In the genomic region with DNA sequence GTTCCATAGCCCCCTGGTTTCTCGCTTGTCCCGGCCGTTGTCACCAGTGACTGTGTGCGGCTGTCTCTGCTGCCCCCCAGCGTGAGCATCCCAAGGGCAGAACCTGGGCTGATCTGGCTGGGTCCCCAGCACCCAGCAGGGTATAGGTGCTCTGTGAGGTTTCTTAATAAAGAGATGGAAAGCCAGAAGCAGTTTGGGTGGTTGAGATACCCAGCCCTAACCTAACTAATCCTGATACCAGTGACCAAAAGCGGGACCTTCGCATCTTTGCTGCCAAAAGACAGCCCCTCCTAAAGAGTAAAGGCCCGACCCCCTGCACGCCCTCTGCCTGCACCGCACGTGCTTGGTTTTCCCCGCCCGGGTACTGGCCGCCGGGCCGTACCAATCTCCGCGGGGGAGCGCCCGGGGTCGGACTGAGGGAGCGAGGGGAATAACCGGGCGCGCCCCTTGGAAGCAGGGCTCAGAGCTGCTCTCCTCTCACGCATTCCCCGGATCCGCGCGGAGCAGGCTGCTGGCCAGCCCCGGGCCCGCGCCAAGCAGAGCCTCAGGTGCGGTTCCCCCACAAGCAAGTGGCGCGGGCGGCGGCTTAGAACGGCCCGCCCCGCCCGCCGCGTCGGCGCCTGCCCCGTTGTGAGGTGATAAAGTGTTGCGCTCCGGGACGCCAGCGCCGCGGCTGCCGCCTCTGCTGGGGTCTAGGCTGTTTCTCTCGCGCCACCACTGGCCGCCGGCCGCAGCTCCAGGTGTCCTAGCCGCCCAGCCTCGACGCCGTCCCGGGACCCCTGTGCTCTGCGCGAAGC, we compare ENCODE assay signal across 8 cellular contexts. TPM values are rescaled to one million over a fixed set of nuclear protein-coding genes. Genes with fewer than 3 reads are reported as not detected.
DNase-seq lines count a peak whose midpoint lies in the region; ATAC-seq, FAIRE-seq and TF ChIP-seq lines count a peak whose summit lies in the region.

A gene with protein sequence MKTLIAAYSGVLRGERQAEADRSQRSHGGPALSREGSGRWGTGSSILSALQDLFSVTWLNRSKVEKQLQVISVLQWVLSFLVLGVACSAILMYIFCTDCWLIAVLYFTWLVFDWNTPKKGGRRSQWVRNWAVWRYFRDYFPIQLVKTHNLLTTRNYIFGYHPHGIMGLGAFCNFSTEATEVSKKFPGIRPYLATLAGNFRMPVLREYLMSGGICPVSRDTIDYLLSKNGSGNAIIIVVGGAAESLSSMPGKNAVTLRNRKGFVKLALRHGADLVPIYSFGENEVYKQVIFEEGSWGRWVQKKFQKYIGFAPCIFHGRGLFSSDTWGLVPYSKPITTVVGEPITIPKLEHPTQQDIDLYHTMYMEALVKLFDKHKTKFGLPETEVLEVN (plus strand): TSS at position 667 of the 797 bp plus-strand sequence. CDS start 214 bp downstream, outside the sequence.

- TF ChIP-seq CTCF in choroid plexus epithelial cell (conservative IDR thresholded peaks at IDR 0.05; ENCODE audit: low read depth, low read length), result no peak
- peak; percentile 95 for TF ChIP-seq CTCF in HepG2 (CRISPR knock-in tag; IDR thresholded peaks at IDR 0.05)

- in situ Hi-C loops in HepG2 (cut with HindIII; ENCODE audit: extremely low pct_ligation_motif_present, low pct_unique_long_range_greater_than_20kb), result loop anchor here (5.0 kb wide), 2 partner anchors 51 to 171 kb away; a partner anchor contains a TSS

- DNase-seq in Ammon's horn (ENCODE audit: low spot score), result peak; percentile 68
- DNase-seq in GM19238 (ENCODE audit: insufficient read length, low spot score), result peak; percentile 83
- peak; percentile 42 for DNase-seq in NCI-H460 (ENCODE audit: extremely low read depth, low read depth)
- DNase-seq in activated CD4-positive, alpha-beta T cell treated with anti-CD3 and anti-CD28 coated beads for 24 hours (ENCODE audit: low read depth in 2 of 2), result peak; percentile 54 to 60
- DNase-seq in choroid plexus epithelial cell (ENCODE audit: low read depth), result peak; percentile 69
- peak; percentile 84 for DNase-seq in HepG2 (ENCODE audit: low spot score)
- peak; percentile 66 to 75 for DNase-seq in stimulated activated CD4-positive, alpha-beta T cell treated with anti-CD3 and anti-CD28 coated beads, Interleukin-4, amount 100 ng/mL, for 4 hours

- ATAC-seq in HG03439 (IDR thresholded peaks at IDR 0.05; ENCODE audit: unreplicated experiment) (peak; percentile 69), HepG2 (peak; percentile 90)

- H3K27ac ChIP-seq in HepG2 (ENCODE audit: extremely low read length, insufficient read depth, low read length), result peak within 1 kb of the TSS; percentile 90

- BruUV-seq in HepG2 (replicated peaks; lab: Mats Ljungman, UMichigan), result no TSS peak

- TF ChIP-seq RAD21 in HepG2 (CRISPR knock-in tag; IDR thresholded peaks at IDR 0.05), result peak; percentile 93

- peak; percentile 61 to 83 for TF ChIP-seq POLR2A in HepG2 (IDR thresholded peaks at IDR 0.05; ENCODE audit: insufficient read depth in 1 of 2, low read depth in 2 of 2, low read length in 2 of 2)

- no peak within 1 kb of the TSS for H2AFZ ChIP-seq in HepG2 (ENCODE audit: low read length)

- H3K9me3 ChIP-seq in HepG2 (ENCODE audit: low read length), result no peaks in the 10 kb centered on the region

- no peaks in the 10 kb centered on the region for H4K20me1 ChIP-seq in HepG2 (ENCODE audit: insufficient read depth, low read length)

- H3K4me3 ChIP-seq in choroid plexus epithelial cell (ENCODE audit: low read depth, low read length) (peak within 1 kb of the TSS; percentile 54), HepG2 (replicated peaks in 1 of 3; ENCODE audit: insufficient read depth in 1 of 3, low read depth in 2 of 3, low read length in 3 of 3) (peak within 1 kb of the TSS; percentile 74 to 81 (median 80))

- H3K4me1 ChIP-seq in HepG2 (ENCODE audit: insufficient read depth, low read length), result peaks cover 73% of the 10 kb centered on the region

- intact Hi-C loops in HepG2 (cut with micrococcal nuclease; ENCODE audit: unreplicated experiment), result loop anchor here (1.0 to 5.0 kb wide), 5 partner anchors 16 to 222 kb away; no protein-coding TSS in a partner anchor

- no peaks in the 10 kb centered on the region for H3K36me3 ChIP-seq in HepG2 (replicated peaks in 1 of 2; ENCODE audit: control insufficient read depth in 1 of 2, insufficient read depth in 2 of 2, low read length in 2 of 2)

- peaks cover 35% of the 10 kb centered on the region for H3K79me2 ChIP-seq in HepG2 (ENCODE audit: insufficient read depth, low read length)

- H3K4me2 ChIP-seq in HepG2 (ENCODE audit: low read depth, low read length), result peak within 1 kb of the TSS; percentile 95

- CTCF ChIA-PET in HepG2 (lab: Yijun Ruan, JAX; ENCODE audit: low intra/inter-chr PET ratio, low total read pairs), result interaction anchor here (0.7 to 3.6 kb wide), 6 partner anchors 35 to 220 kb away, joined by 3 to 38 read pairs (median 6); no protein-coding TSS in a partner anchor

- H3K9ac ChIP-seq in HepG2 (ENCODE audit: insufficient read depth, low read depth, low read length), result peak within 1 kb of the TSS; percentile 85

- WGBS in HepG2 (ENCODE audit: low lambda C conversion rate), result 0% methylated on average over 7 of the region's 66 CpGs

- H3K27me3 ChIP-seq in HepG2 (ENCODE audit: control insufficient read depth in 1 of 2, insufficient read depth in 2 of 2, low read length in 2 of 2), result no peaks in the 10 kb centered on the region

- POLR2A ChIA-PET in HepG2 (lab: Yijun Ruan, JAX), result interaction anchor here (1.0 to 4.1 kb wide), 6 partner anchors 9 to 47 kb away, joined by 4 to 62 read pairs (median 10); no protein-coding TSS in a partner anchor

- FAIRE-seq in HepG2 (lab: Jason Lieb, UNC), result peak; percentile 66

- TF ChIP-seq EP300 in HepG2 (IDR thresholded peaks at IDR 0.05; ENCODE audit: low read depth in 2 of 2, low read length in 2 of 2) (peak; percentile 23; a peak in 2 of 4 replicates), HepG2 (CRISPR knock-in tag; IDR thresholded peaks at IDR 0.05; ENCODE audit: borderline replicate concordance) (peak; percentile 11; the same call in 1 of the 2 replicates)

TF ChIP-seq in HepG2, 621 proteins besides CTCF, POLR2A, EP300 and RAD21 (continues in another document):
- TF ChIP-seq, protein P1, sequence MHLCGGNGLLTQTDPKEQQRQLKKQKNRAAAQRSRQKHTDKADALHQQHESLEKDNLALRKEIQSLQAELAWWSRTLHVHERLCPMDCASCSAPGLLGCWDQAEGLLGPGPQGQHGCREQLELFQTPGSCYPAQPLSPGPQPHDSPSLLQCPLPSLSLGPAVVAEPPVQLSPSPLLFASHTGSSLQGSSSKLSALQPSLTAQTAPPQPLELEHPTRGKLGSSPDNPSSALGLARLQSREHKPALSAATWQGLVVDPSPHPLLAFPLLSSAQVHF (CRISPR knock-in tag; IDR thresholded peaks at IDR 0.05), result peak; percentile 62; the same call in 1 of the 2 replicates
- TF ChIP-seq ZFP90 (CRISPR knock-in tag; IDR thresholded peaks at IDR 0.05; ENCODE audit: borderline replicate concordance) (peak; percentile 95), ARHGAP35 (CRISPR knock-in tag; IDR thresholded peaks at IDR 0.05; ENCODE audit: borderline replicate concordance) (0 out of 2 replicates have a peak, but pooled peaks have one; percentile 36), ZBTB38 (CRISPR knock-in tag; IDR thresholded peaks at IDR 0.05) (no peak), MIXL1 (CRISPR knock-in tag; IDR thresholded peaks at IDR 0.05) (no peak)
- TF ChIP-seq, protein P2, sequence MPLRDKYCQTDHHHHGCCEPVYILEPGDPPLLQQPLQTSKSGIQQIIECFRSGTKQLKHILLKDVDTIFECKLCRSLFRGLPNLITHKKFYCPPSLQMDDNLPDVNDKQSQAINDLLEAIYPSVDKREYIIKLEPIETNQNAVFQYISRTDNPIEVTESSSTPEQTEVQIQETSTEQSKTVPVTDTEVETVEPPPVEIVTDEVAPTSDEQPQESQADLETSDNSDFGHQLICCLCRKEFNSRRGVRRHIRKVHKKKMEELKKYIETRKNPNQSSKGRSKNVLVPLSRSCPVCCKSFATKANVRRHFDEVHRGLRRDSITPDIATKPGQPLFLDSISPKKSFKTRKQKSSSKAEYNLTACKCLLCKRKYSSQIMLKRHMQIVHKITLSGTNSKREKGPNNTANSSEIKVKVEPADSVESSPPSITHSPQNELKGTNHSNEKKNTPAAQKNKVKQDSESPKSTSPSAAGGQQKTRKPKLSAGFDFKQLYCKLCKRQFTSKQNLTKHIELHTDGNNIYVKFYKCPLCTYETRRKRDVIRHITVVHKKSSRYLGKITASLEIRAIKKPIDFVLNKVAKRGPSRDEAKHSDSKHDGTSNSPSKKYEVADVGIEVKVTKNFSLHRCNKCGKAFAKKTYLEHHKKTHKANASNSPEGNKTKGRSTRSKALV (CRISPR knock-in tag; IDR thresholded peaks at IDR 0.05), result peak; percentile 75

RNA-seq across cellular contexts. Expression of the gene that starts here (rescaled TPM):
- total RNA-seq in NCI-H460 (2014; rRNA removed; shearing (Covaris generic)), result 1.9 and 3.9 TPM in 2 replicates
- 6.2 and 6.6 TPM in 2 replicates for polyA plus RNA-seq in NCI-H460 (2014; cell fraction: nucleus; rRNA removed)
- total RNA-seq in HepG2 (2016; rRNA removed; fragmentation: Illumina TruSeq; extraction: Trizol), result 39.4 and 65.6 TPM in 2 replicates
- total RNA-seq in HepG2 (2016; cell fraction: cytosol; rRNA removed; fragmentation: Illumina TruSeq; extraction: Trizol; ENCODE audit: low read depth), result 13.6 and 17.8 TPM in 2 replicates
- total RNA-seq in HepG2 (2016; cell fraction: insoluble cytoplasmic fraction; rRNA removed; fragmentation: Illumina TruSeq; extraction: Trizol), result 37.7 and 67.0 TPM in 2 replicates
- total RNA-seq in HepG2 (2016; cell fraction: membrane; rRNA removed; fragmentation: Illumina TruSeq; extraction: Trizol), result 33.7 and 43.0 TPM in 2 replicates
- total RNA-seq in HepG2 (2016; cell fraction: nucleus; rRNA removed; fragmentation: Illumina TruSeq; extraction: Trizol), result 51.0 and 57.6 TPM in 2 replicates
- polyA plus RNA-seq in HepG2 (2011; rRNA removed), result 39.0 and 47.6 TPM in 2 replicates
- 38.9 and 41.0 TPM in 2 replicates for polyA plus RNA-seq in HepG2 (2011; cell fraction: cytosol; rRNA removed)
- polyA plus RNA-seq in HepG2 (2011; cell fraction: nucleus; rRNA removed), result 13.1 and 13.7 TPM in 2 replicates
- polyA plus RNA-seq in HepG2 (2012), result 15.7 and 19.7 TPM in 2 replicates
- polyA plus RNA-seq in HepG2 (2016; cell fraction: cytosol; fragmentation: Illumina TruSeq; extraction: Trizol; ENCODE audit: low read depth), result 13.9 and 19.4 TPM in 2 replicates
- 39.1 and 40.5 TPM in 2 replicates for polyA plus RNA-seq in HepG2 (2016; cell fraction: insoluble cytoplasmic fraction; fragmentation: Illumina TruSeq; extraction: Trizol; ENCODE audit: low read depth)
- 26.5 and 38.6 TPM in 2 replicates for polyA plus RNA-seq in HepG2 (2016; cell fraction: membrane; fragmentation: Illumina TruSeq; extraction: Trizol; ENCODE audit: low read depth)
- polyA plus RNA-seq in HepG2 (2016; cell fraction: nucleus; fragmentation: Illumina TruSeq; extraction: Trizol; ENCODE audit: insufficient read depth, low read depth), result 85.2 and 85.5 TPM in 2 replicates
- polyA minus RNA-seq in HepG2 (2011; rRNA and poly(A)+ RNA removed; ENCODE audit: low replicate concordance), result 9.8 and 63.2 TPM in 2 replicates
- 11.2 and 11.5 TPM in 2 replicates for polyA minus RNA-seq in HepG2 (2011; cell fraction: cytosol; rRNA and poly(A)+ RNA removed)
- polyA minus RNA-seq in HepG2 (2011; cell fraction: nucleus; rRNA and poly(A)+ RNA removed), result 9.3 and 9.8 TPM in 2 replicates

Comparison
In these comparisons a context has a peak if more than half of its experiments do, and no peak if none do; other contexts are left out.
1. Peak in every context shown above with its lines: DNase-seq, ATAC-seq, H3K4me3 ChIP-seq and H3K27ac ChIP-seq.